In the genomic region with DNA sequence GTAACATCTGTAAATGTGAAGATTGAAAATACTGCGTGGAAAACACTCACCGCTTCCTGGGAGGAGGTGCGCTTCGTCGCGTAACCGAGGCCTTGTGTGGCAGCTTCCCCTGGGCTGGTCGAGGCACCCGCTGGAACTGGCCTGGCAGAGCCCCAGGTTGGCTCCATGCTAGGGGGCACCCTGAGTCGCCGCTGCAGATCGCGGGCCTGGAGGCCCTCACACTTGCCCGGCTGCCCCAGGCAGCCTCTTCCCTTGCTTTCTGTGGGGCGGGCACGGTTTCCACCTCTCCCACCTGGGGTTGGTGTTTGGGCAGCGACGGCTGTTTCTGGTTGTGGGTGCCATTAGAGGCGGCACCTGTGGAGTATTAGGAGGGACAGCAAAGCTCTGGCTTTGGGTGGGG, we compare ENCODE assay signal across 10 cellular contexts. TPM values are rescaled to one million over a fixed set of nuclear protein-coding genes. Genes with fewer than 3 reads are reported as not detected.
DNase-seq lines count a peak whose midpoint lies in the region; ATAC-seq and TF ChIP-seq lines count a peak whose summit lies in the region.
"Had no signal": no experiment of that assay in that cellular context is flagged by ENCODE, and none has a peak within 500 bp of the region (broad histone marks: within the 10 kb centered on the region; RNA-seq: fewer than 3 reads in every experiment).

No MANE protein-coding gene starts in this region.

- no peak for DNase-seq in T-helper 1 cell
- no peak for DNase-seq in MCF 10A (ENCODE audit: unreplicated experiment)
- no peak for DNase-seq in lower lobe of right lung
- no peak for DNase-seq in kidney tubule cell (ENCODE audit: low spot score)
- DNase-seq in activated CD4-positive, CD25-positive, alpha-beta regulatory T cell treated with anti-CD3 and anti-CD28 coated beads, Interleukin-2, amount 50 U/mL, for 72 hours, result no peak
- DNase-seq in NCI-H1694 (lab: John Stamatoyannopoulos, UW), result no peak
- DNase-seq: 8988T; activated CD4-positive, alpha-beta T cell treated with anti-CD3 and anti-CD28 coated beads for 1 hour had no signal

- H3K4me1 ChIP-seq in lower lobe of right lung (peaks cover 14% of the 10 kb centered on the region), subcutaneous abdominal adipose tissue (ENCODE audit: control insufficient read depth in 5 of 5, insufficient read depth in 5 of 5, low read length in 5 of 5) (peaks cover 10 to 22% (median 19%) of the 10 kb centered on the region in 5 donors)

- H3K27ac ChIP-seq in lower lobe of right lung, result peak overlapping the region; percentile 85
- no peak overlapping the region for H3K27ac ChIP-seq in subcutaneous abdominal adipose tissue (ENCODE audit: low read depth, low read length)

- H3K4me3 ChIP-seq in lower lobe of right lung (peak overlapping the region; percentile 95), subcutaneous abdominal adipose tissue (ENCODE audit: low read depth in 1 of 5, low read length in 5 of 5) (peak overlapping the region; percentile 84 to 89 (median 87))

- H3K9me3 Mint-ChIP-seq in T-helper 1 cell treated with Interleukin-12 subunit alpha and Interleukin-12 subunit beta and Interleukin-4 antibody, amounts not matched to agents 30 μg/mL and 1 μg/mL, for 36 hours, result peaks cover 64% of the 10 kb centered on the region
- H3K9me3 Mint-ChIP-seq in MCF 10A (ENCODE audit: unreplicated experiment), result peaks cover 42% of the 10 kb centered on the region

- POLR2A ChIA-PET in MCF 10A (lab: Yijun Ruan, JAX), result interaction anchor here (1.2 to 1.4 kb wide), 5 partner anchors 10 to 220 kb away, joined by 3 to 5 read pairs (median 4); no protein-coding TSS in a partner anchor

- no peak overlapping the region for H3K27ac Mint-ChIP-seq in T-helper 1 cell treated with Interleukin-12 subunit alpha and Interleukin-12 subunit beta and Interleukin-4 antibody, amounts not matched to agents 30 μg/mL and 1 μg/mL, for 36 hours
- no peak overlapping the region for H3K27ac Mint-ChIP-seq in MCF 10A (ENCODE audit: low read depth, unreplicated experiment)

- H3K4me1 Mint-ChIP-seq in T-helper 1 cell treated with Interleukin-12 subunit alpha and Interleukin-12 subunit beta and Interleukin-4 antibody, amounts not matched to agents 30 μg/mL and 1 μg/mL, for 36 hours (ENCODE audit: low read depth), result peaks cover 12% of the 10 kb centered on the region
- H3K4me1 Mint-ChIP-seq in MCF 10A (ENCODE audit: insufficient read depth, unreplicated experiment), result no peaks in the 10 kb centered on the region

- no peak for ATAC-seq in lower lobe of right lung

- H3K36me3 ChIP-seq in lower lobe of right lung (peaks cover 16% of the 10 kb centered on the region), subcutaneous abdominal adipose tissue (ENCODE audit: control insufficient read depth in 5 of 5, insufficient read depth in 5 of 5, low read length in 5 of 5) (peaks cover 4 to 25% (median 13%) of the 10 kb centered on the region in 5 donors)

- H3K4me3 Mint-ChIP-seq in T-helper 1 cell treated with Interleukin-12 subunit alpha and Interleukin-12 subunit beta and Interleukin-4 antibody, amounts not matched to agents 30 μg/mL and 1 μg/mL, for 36 hours, result peak overlapping the region; percentile 76
- peak overlapping the region; percentile 83 for H3K4me3 Mint-ChIP-seq in MCF 10A (ENCODE audit: unreplicated experiment)

- H3K36me3 Mint-ChIP-seq in T-helper 1 cell treated with Interleukin-12 subunit alpha and Interleukin-12 subunit beta and Interleukin-4 antibody, amounts not matched to agents 30 μg/mL and 1 μg/mL, for 36 hours (ENCODE audit: low read depth), result peaks cover 43% of the 10 kb centered on the region
- H3K36me3 Mint-ChIP-seq in MCF 10A (ENCODE audit: insufficient read depth, unreplicated experiment), result peaks cover 23% of the 10 kb centered on the region

- no TSS peak for BruUV-seq in MCF 10A (replicated peaks; lab: Mats Ljungman, UMichigan)

- no peak for TF ChIP-seq CTCF in MCF 10A (IDR thresholded peaks at IDR 0.05; ENCODE audit: unreplicated experiment)
- no peak for TF ChIP-seq CTCF in lower lobe of right lung (IDR thresholded peaks at IDR 0.05)

- H3K9ac ChIP-seq in subcutaneous abdominal adipose tissue (ENCODE audit: low read length in 5 of 5), result peak overlapping the region; percentile 68 to 97 (median 89)

- intact Hi-C loops in MCF 10A (cut with micrococcal nuclease), result no loop called here
- intact Hi-C loops in lower lobe of right lung (cut with DNase I), result no loop called here

- H3K27me3 Mint-ChIP-seq in T-helper 1 cell treated with Interleukin-12 subunit alpha and Interleukin-12 subunit beta and Interleukin-4 antibody, amounts not matched to agents 30 μg/mL and 1 μg/mL, for 36 hours (ENCODE audit: low read depth), result no peaks in the 10 kb centered on the region
- no peaks in the 10 kb centered on the region for H3K27me3 Mint-ChIP-seq in MCF 10A (ENCODE audit: insufficient read depth, unreplicated experiment)

- CTCF ChIA-PET in MCF 10A (lab: Yijun Ruan, JAX), result interaction anchor here (0.5 to 0.6 kb wide), 2 partner anchors 22 to 337 kb away, joined by 3 read pairs; no protein-coding TSS in a partner anchor

- no peaks in the 10 kb centered on the region for H3K27me3 ChIP-seq in lower lobe of right lung (ENCODE audit: low read depth)
- H3K27me3 ChIP-seq in subcutaneous abdominal adipose tissue (ENCODE audit: control insufficient read depth in 5 of 5, insufficient read depth in 4 of 5, low read length in 5 of 5), result no peaks in the 10 kb centered on the region

- peaks cover 22% of the 10 kb centered on the region for H3K9me3 ChIP-seq in lower lobe of right lung
- H3K9me3 ChIP-seq in subcutaneous abdominal adipose tissue (ENCODE audit: control insufficient read depth in 5 of 5, low read length in 5 of 5), result peaks cover 0 to 8% (median under 1%) of the 10 kb centered on the region in 5 donors

RNA-seq across cellular contexts. Expression of a gene that starts 0.9 kb away (rescaled TPM):
- total RNA-seq in MCF 10A (2022), result 3.9 and 4.6 TPM in 2 replicates
- 6.7 TPM for total RNA-seq in lower lobe of right lung

RNA-seq across cellular contexts. Expression of a gene that starts 37.4 kb away (rescaled TPM):
- 1.3 and 1.8 TPM in 2 replicates for total RNA-seq in MCF 10A (2022)
- 7.3 TPM for total RNA-seq in lower lobe of right lung
